ENCODE assay signal across 7 cellular contexts in genomic region chr1:29428216-29428615, GRCh38.
"Had no signal": no experiment of that assay in that cellular context is flagged by ENCODE, and none has a peak within 500 bp of the region (broad histone marks: within the 10 kb centered on the region; RNA-seq: fewer than 3 reads in every experiment).

No MANE protein-coding gene starts in this region.

- DNase-seq: GM23248, GOT3, H7, HFFc6, KBM-7 had no signal

- ATAC-seq: HCT116, HepG2 had no signal
